8 cellular contexts compared by ENCODE assay signal in the genomic region with DNA sequence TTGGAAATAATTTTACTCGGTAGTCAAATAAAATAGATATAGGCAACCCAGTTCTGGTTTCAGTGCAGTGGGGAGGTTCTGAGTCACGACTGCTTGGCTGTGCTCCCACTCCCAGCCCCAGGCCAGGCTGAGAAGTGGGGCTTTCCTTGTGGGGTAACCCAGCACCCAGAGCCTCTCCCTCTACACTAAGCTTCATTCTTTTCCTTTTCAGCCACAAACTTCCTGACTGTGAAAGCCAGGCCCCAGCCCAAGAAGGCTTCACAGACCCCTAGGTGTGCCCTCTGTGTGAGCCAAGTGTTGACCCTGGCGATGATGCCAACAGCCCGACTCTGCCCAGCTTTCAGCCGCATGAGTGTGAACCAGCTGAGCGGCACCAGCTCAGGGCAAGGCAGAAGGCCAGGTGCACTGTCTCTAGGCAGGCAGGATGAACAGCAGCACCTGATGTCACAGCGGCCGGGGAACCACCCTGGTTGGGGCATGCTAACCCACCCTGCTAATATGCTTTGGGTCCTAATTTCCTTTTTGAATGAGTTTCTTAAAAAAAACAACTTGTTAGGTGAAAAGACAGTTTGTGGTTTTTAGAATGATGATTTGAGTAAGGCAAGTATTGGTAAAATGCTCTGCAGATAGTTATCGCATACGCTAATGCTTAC. TPM values are rescaled to one million over a fixed set of nuclear protein-coding genes. Genes with fewer than 3 reads are reported as not detected.
DNase-seq lines count a peak whose midpoint lies in the region; ATAC-seq and TF ChIP-seq lines count a peak whose summit lies in the region.

No MANE protein-coding gene starts in this region.

- ATAC-seq in GM19452 (IDR thresholded peaks at IDR 0.05; ENCODE audit: unreplicated experiment) (peak; percentile 83), HG03521 (IDR thresholded peaks at IDR 0.05; ENCODE audit: unreplicated experiment) (peak; percentile 79), natural killer cell (peak; percentile 86 to 89 (median 86))

- H3K4me3 Mint-ChIP-seq in natural killer cell, result peak overlapping the region; percentile 37

- H3K4me1 ChIP-seq in thyroid gland, result peaks cover 52 to 58% of the 10 kb centered on the region in 2 donors

- DNase-seq in AG08396 (ENCODE audit: low spot score) (peak; percentile 53), natural killer cell (peak; percentile 56), thyroid gland (peak; percentile 75), WERI-Rb-1 (no peak)
- peak; percentile 62 to 72 for DNase-seq in activated CD4-positive, alpha-beta T cell treated with anti-CD3 and anti-CD28 coated beads for 24 hours (ENCODE audit: low read depth in 2 of 2)
- DNase-seq in central memory CD4-positive, alpha-beta T cell, result peak; percentile 88

- H3K27ac ChIP-seq in thyroid gland (peak overlapping the region; percentile 46 to 69 (median 57)), WERI-Rb-1 (no peak overlapping the region)

- H3K27me3 Mint-ChIP-seq in natural killer cell (ENCODE audit: low read depth in 2 of 2), result peaks cover 21 to 27% of the 10 kb centered on the region in 2 donors

- 38 to 46% methylated on average over 10 of the region's 10 CpGs for WGBS in thyroid gland, 2 donors

- peak overlapping the region; percentile 80 to 82 for H3K27ac Mint-ChIP-seq in natural killer cell

- H3K9me3 ChIP-seq in thyroid gland (no peaks in the 10 kb centered on the region), WERI-Rb-1 (ENCODE audit: severe bottlenecking) (no peaks in the 10 kb centered on the region)

- H3K4me3 ChIP-seq in thyroid gland (replicated peaks in 1 of 3) (no peak overlapping the region), WERI-Rb-1 (ENCODE audit: low read depth, low read length) (no peak overlapping the region)

- H3K36me3 ChIP-seq in thyroid gland, result no peaks in the 10 kb centered on the region
- H3K36me3 ChIP-seq in WERI-Rb-1, result no peaks in the 10 kb centered on the region

- H3K36me3 Mint-ChIP-seq in natural killer cell, result no peaks in the 10 kb centered on the region

- H3K9me3 Mint-ChIP-seq in natural killer cell, result no peaks in the 10 kb centered on the region

- intact Hi-C loops in natural killer cell (cut with micrococcal nuclease) (no loop called here), thyroid gland (cut with DNase I) (loop anchor here (5.0 kb wide), 1 partner anchor 117 kb away; the partner anchor contains the start of gene TSFM)

- TF ChIP-seq CTCF in natural killer cell (IDR thresholded peaks at IDR 0.05) (no peak), thyroid gland (IDR thresholded peaks at IDR 0.05) (no peak), WERI-Rb-1 (IDR thresholded peaks at IDR 0.05; ENCODE audit: low read depth, low read length) (no peak)

- H3K4me1 Mint-ChIP-seq in natural killer cell, result peaks cover 30 to 31% of the 10 kb centered on the region in 2 donors

- H3K27me3 ChIP-seq in thyroid gland (no peaks in the 10 kb centered on the region), WERI-Rb-1 (ENCODE audit: insufficient read depth, low read depth, severe bottlenecking) (no peaks in the 10 kb centered on the region)

- TF ChIP-seq POLR2A in thyroid gland (IDR thresholded peaks at IDR 0.05), result peak in 1 of 2 donors; percentile 9

RNA-seq across cellular contexts. Expression of gene ATP23, which starts 42.2 kb away (rescaled TPM):
- total RNA-seq in natural killer cell (1 to 10 TPM; 4.9 to 8.8 (median 6.3) TPM), thyroid gland (10 to 100 TPM in 3 of 4 donors, 1 to 10 TPM in 1; 1.9 to 13.4 (median 11.1) TPM)

RNA-seq across cellular contexts. Expression of gene CTDSP2, which starts 52.6 kb away (rescaled TPM):
- total RNA-seq in natural killer cell (100 to 1,000 TPM in 2 of 3 donors, 10 to 100 TPM in 1; 93.8 to 135 (median 123) TPM), thyroid gland (100 to 1,000 TPM in 3 of 4 donors, 10 to 100 TPM in 1; 91.5 to 190 (median 138) TPM)
